ENCODE assay signal across 8 cellular contexts in genomic region chr10:110871236-110872084, GRCh38. TPM values are rescaled to one million over a fixed set of nuclear protein-coding genes. Genes with fewer than 3 reads are reported as not detected.
DNase-seq lines count a peak whose midpoint lies in the region; ATAC-seq, FAIRE-seq and TF ChIP-seq lines count a peak whose summit lies in the region.

PDCD4 (plus strand) TSS chr10:110871928; CDS start chr10:110876028, 4,100 bp downstream.

- H3K4me3 ChIP-seq in breast epithelium (peak within 1 kb of the TSS; percentile 94 to 99 (median 98)), iPS-18a (ENCODE audit: low read length) (peak within 1 kb of the TSS; percentile 65), skeletal muscle tissue (ENCODE audit: low read length in 3 of 3) (peak within 1 kb of the TSS; percentile 76 to 89 (median 83))

- peak; percentile 98 for FAIRE-seq in A204.1 (lab: Jason Lieb, UNC)

- TF ChIP-seq CTCF in VCaP (conservative IDR thresholded peaks at IDR 0.05): no peak
- TF ChIP-seq CTCF in breast epithelium (IDR thresholded peaks at IDR 0.05): no peak

- intact Hi-C loops in breast epithelium (cut with DNase I; ENCODE audit: low total_unique reads): loop anchor here (2.0 to 10.0 kb wide), 4 partner anchors 23 to 127 kb away; no protein-coding TSS in a partner anchor

- DNase-seq in NCI-H2171 treated with DMSO at 0.1 percent for 48 hours (lab: John Stamatoyannopoulos, UW) (peak; percentile 93), breast epithelium (ENCODE audit: low spot score in 2 of 2) (peak; percentile 99 to 100)

- H3K4me1 ChIP-seq in breast epithelium: peaks cover 0 to 2% of the 10 kb centered on the region in 2 donors
- H3K4me1 ChIP-seq in iPS-18a (ENCODE audit: control insufficient read depth, low read depth, low read length): peaks cover 16% of the 10 kb centered on the region
- peaks cover 7 to 17% (median 14%) of the 10 kb centered on the region in 3 donors for H3K4me1 ChIP-seq in skeletal muscle tissue (ENCODE audit: control insufficient read depth in 3 of 3, insufficient read depth in 3 of 3, low read length in 3 of 3)

- H3K9me3 ChIP-seq in breast epithelium: no peaks in the 10 kb centered on the region
- no peaks in the 10 kb centered on the region for H3K9me3 ChIP-seq in iPS-18a (ENCODE audit: control insufficient read depth, low read depth, low read length)
- H3K9me3 ChIP-seq in skeletal muscle tissue (ENCODE audit: control insufficient read depth in 3 of 3, low read length in 3 of 3): no peaks in the 10 kb centered on the region

- TF ChIP-seq POLR2A in breast epithelium (IDR thresholded peaks at IDR 0.05): peak; percentile 94

- H3K9ac ChIP-seq in iPS-18a (ENCODE audit: low read length) (peak within 1 kb of the TSS; percentile 69), skeletal muscle tissue (ENCODE audit: low read depth in 1 of 3, low read length in 3 of 3) (peak within 1 kb of the TSS; percentile 71 to 88 (median 74))

- H3K27ac ChIP-seq in VCaP (peak within 1 kb of the TSS; percentile 96), breast epithelium (peak within 1 kb of the TSS; percentile 100), iPS-18a (ENCODE audit: low read length) (peak within 1 kb of the TSS; percentile 77), skeletal muscle tissue (ENCODE audit: low read depth, low read length) (peak within 1 kb of the TSS; percentile 88)

- H3K36me3 ChIP-seq in breast epithelium (no peaks in the 10 kb centered on the region), iPS-18a (ENCODE audit: control insufficient read depth, low read depth, low read length) (no peaks in the 10 kb centered on the region), skeletal muscle tissue (ENCODE audit: control insufficient read depth in 3 of 3, insufficient read depth in 3 of 3, low read length in 3 of 3) (peaks cover 0 to 3% (median 0%) of the 10 kb centered on the region in 3 donors)

- ATAC-seq in GM18861 (IDR thresholded peaks at IDR 0.05; ENCODE audit: unreplicated experiment) (peak; percentile 67), HG03103 (IDR thresholded peaks at IDR 0.05; ENCODE audit: low read depth, unreplicated experiment) (peak; percentile 64)

- H3K27me3 ChIP-seq in breast epithelium (no peaks in the 10 kb centered on the region), iPS-18a (ENCODE audit: control insufficient read depth, insufficient read depth, low read length) (no peaks in the 10 kb centered on the region), skeletal muscle tissue (ENCODE audit: control insufficient read depth in 3 of 3, insufficient read depth in 3 of 3, low read length in 3 of 3) (no peaks in the 10 kb centered on the region)

RNA-seq across cellular contexts. Expression of gene PDCD4, which starts in this region (rescaled TPM):
- total RNA-seq in breast epithelium (100 to 1,000 TPM; 101 to 319 (median 161) TPM), skeletal muscle tissue (90.3 TPM)

Comparison
In these comparisons a context has a peak if more than half of its experiments do, and no peak if none do; other contexts are left out.
1. Peak in every context shown above with its lines: DNase-seq, ATAC-seq, H3K4me3 ChIP-seq and H3K27ac ChIP-seq.